In genomic region chr4:25172964-25173917, GRCh38 we compare ENCODE assay signal across 8 cellular contexts. TPM values are rescaled to one million over a fixed set of nuclear protein-coding genes. Genes with fewer than 3 reads are reported as not detected.
DNase-seq lines count a peak whose midpoint lies in the region; ATAC-seq, FAIRE-seq and TF ChIP-seq lines count a peak whose summit lies in the region.

No MANE protein-coding gene starts in this region.

- peak; percentile 53 for DNase-seq in DMS53 treated with DMSO at 0.1 percent for 48 hours (lab: John Stamatoyannopoulos, UW; ENCODE audit: unreplicated experiment)
- DNase-seq in HFF-Myc (ENCODE audit: extremely low read depth, low read depth) = peak; percentile 96
- peak; percentile 88 for DNase-seq in RCC 7860 (ENCODE audit: low spot score)
- DNase-seq in fibroblast of lung (ENCODE audit: low read depth in 2 of 2) = peak; percentile 99 to 100
- peak; percentile 21 for DNase-seq in putamen (ENCODE audit: low spot score)
- no peak for DNase-seq in ecto neural progenitor cell (ENCODE audit: low spot score)
- no peak for DNase-seq in activated T-cell treated with anti-CD3 and anti-CD28 coated beads for 4 hours

- peak; percentile 7 for TF ChIP-seq CTCF in HFF-Myc (IDR thresholded peaks at IDR 0.05; ENCODE audit: low read depth, low read length, missing control alignments)
- TF ChIP-seq CTCF in fibroblast of lung (conservative IDR thresholded peaks at IDR 0.05 in 1 of 2, IDR thresholded peaks at IDR 0.05 in 1 of 2; ENCODE audit: low read depth in 1 of 2, low read length in 2 of 2) = no peak

- H3K4me3 ChIP-seq in HFF-Myc (replicated peaks; ENCODE audit: low read depth, low read length) (0 out of 2 replicates have a peak overlapping the region, but pooled peaks have one; percentile 1), fibroblast of lung (replicated peaks in 1 of 4; ENCODE audit: control extremely low read depth in 1 of 4, insufficient read depth in 1 of 4, low read depth in 3 of 4, low read length in 4 of 4) (peak overlapping the region in 1 of 4 experiments; percentile 7)

- no peaks in the 10 kb centered on the region for H3K27me3 ChIP-seq in fibroblast of lung (ENCODE audit: control insufficient read depth, insufficient read depth, low read length)

- peak overlapping the region; percentile 36 for H2AFZ ChIP-seq in fibroblast of lung (ENCODE audit: low read length)

- no peaks in the 10 kb centered on the region for H3K36me3 ChIP-seq in fibroblast of lung (ENCODE audit: control insufficient read depth, insufficient read depth, low read length)

- peak; percentile 98 for FAIRE-seq in RCC 7860 (lab: Jason Lieb, UNC)

- H3K9ac ChIP-seq in fibroblast of lung (ENCODE audit: insufficient read depth, low read length) = no peak overlapping the region

- H3K27ac ChIP-seq in fibroblast of lung (ENCODE audit: insufficient read depth, low read length) = peak overlapping the region; percentile 80

- H3K9me3 ChIP-seq in fibroblast of lung (ENCODE audit: control insufficient read depth, insufficient read depth, low read depth, low read length) = no peaks in the 10 kb centered on the region

- H3K4me2 ChIP-seq in fibroblast of lung (ENCODE audit: extremely low read depth, insufficient read depth, low read length) = peak overlapping the region; percentile 79

- H3K4me1 ChIP-seq in fibroblast of lung (ENCODE audit: control insufficient read depth, extremely low read depth, insufficient read depth, low read length) = peaks cover 20% of the 10 kb centered on the region

- H4K20me1 ChIP-seq in fibroblast of lung (ENCODE audit: control insufficient read depth, extremely low read depth, insufficient read depth, low read length) = no peaks in the 10 kb centered on the region

- no peaks in the 10 kb centered on the region for H3K79me2 ChIP-seq in fibroblast of lung (ENCODE audit: control insufficient read depth, insufficient read depth, low read length)

- ATAC-seq in GM19397 (IDR thresholded peaks at IDR 0.05; ENCODE audit: unreplicated experiment) = no peak

RNA-seq across cellular contexts. Expression of gene SEPSECS, which starts 13.0 kb away (rescaled TPM):
- 9.2 and 12.4 TPM in 2 replicates for total RNA-seq in fibroblast of lung
- polyA plus RNA-seq in fibroblast of lung = 3.6 and 5.9 TPM in 2 replicates
- 2.3 and 3.1 TPM in 2 replicates for polyA plus RNA-seq in fibroblast of lung (2012)
- 0.67 and 1.3 TPM in 2 replicates for polyA minus RNA-seq in fibroblast of lung (ENCODE audit: low replicate concordance)

Comparison
In these comparisons a context has a peak if more than half of its experiments do, and no peak if none do; other contexts are left out.
1. DNase-seq: peak in DMS53 treated with DMSO at 0.1 percent for 48 hours (single experiment), HFF-Myc (single experiment), RCC 7860 (single experiment), fibroblast of lung (2 of 2) and putamen (single experiment); none in ecto neural progenitor cell (single experiment) and activated T-cell treated with anti-CD3 and anti-CD28 coated beads for 4 hours (single experiment).